Comparison of ENCODE assay signal across 8 cellular contexts in genomic region chr4:140330311-140330900, GRCh38. TPM values are rescaled to one million over a fixed set of nuclear protein-coding genes. Genes with fewer than 3 reads are reported as not detected.
DNase-seq lines count a peak whose midpoint lies in the region; ATAC-seq and TF ChIP-seq lines count a peak whose summit lies in the region.

No MANE protein-coding gene starts in this region.

- H3K9me3 Mint-ChIP-seq in activated T-helper 17 cell treated with anti-CD3 and anti-CD28 coated beads, Interleukin-2, amount 50 U/mL, for 72 hours: no peaks in the 10 kb centered on the region

- H3K27ac ChIP-seq in neural cell (ENCODE audit: low read length): no peak overlapping the region

- H3K9me3 ChIP-seq in neural cell (ENCODE audit: low read length): no peaks in the 10 kb centered on the region

- H3K4me1 Mint-ChIP-seq in activated T-helper 17 cell treated with anti-CD3 and anti-CD28 coated beads, Interleukin-2, amount 50 U/mL, for 72 hours: peaks cover 4% of the 10 kb centered on the region

- no peaks in the 10 kb centered on the region for H4K20me1 ChIP-seq in neural cell (ENCODE audit: insufficient read depth)

- peak; percentile 31 for TF ChIP-seq CTCF in neural cell (IDR thresholded peaks at IDR 0.05; ENCODE audit: poor library complexity, severe bottlenecking)

- H3K9me2 ChIP-seq in neural cell (ENCODE audit: insufficient read depth, low read length): no peaks in the 10 kb centered on the region

- no peak overlapping the region for H3K4me2 ChIP-seq in neural cell (ENCODE audit: low read length)

- peak; percentile 9 for TF ChIP-seq RAD21 in neural cell (conservative IDR thresholded peaks at IDR 0.05)

- ATAC-seq in GM19328 (IDR thresholded peaks at IDR 0.05; ENCODE audit: unreplicated experiment) (no peak), HG03039 (IDR thresholded peaks at IDR 0.05; ENCODE audit: unreplicated experiment) (no peak)
- no peak for ATAC-seq in activated T-helper 17 cell treated with anti-CD3 and anti-CD28 coated beads, Interleukin-2, amount 50 U/mL, for 72 hours (replicated peaks)

- H3K36me3 Mint-ChIP-seq in activated T-helper 17 cell treated with anti-CD3 and anti-CD28 coated beads, Interleukin-2, amount 50 U/mL, for 72 hours (ENCODE audit: low read depth): no peaks in the 10 kb centered on the region

- H3K36me3 ChIP-seq in neural cell (ENCODE audit: insufficient read depth, low read length): no peaks in the 10 kb centered on the region

- H3K79me2 ChIP-seq in neural cell (replicated peaks; ENCODE audit: insufficient read depth, low read length): no peaks in the 10 kb centered on the region

- DNase-seq in GM03348 (ENCODE audit: low spot score): peak; percentile 51
- peak; percentile 4 for DNase-seq in NCI-H1694 treated with DMSO at 0.1 percent for 48 hours (lab: John Stamatoyannopoulos, UW)
- DNase-seq in dedifferentiated amniotic fluid mesenchymal stem cell (ENCODE audit: extremely low spot score): peak; percentile 69
- no peak for DNase-seq in mucosa of gallbladder (ENCODE audit: low spot score)

- H3K27me3 ChIP-seq in neural cell (ENCODE audit: insufficient read depth, low read depth, low read length): no peaks in the 10 kb centered on the region

- H3K4me3 ChIP-seq in neural cell (ENCODE audit: low read length): no peak overlapping the region

- no peaks in the 10 kb centered on the region for H3F3A ChIP-seq in neural cell (ENCODE audit: insufficient read depth, low read length, poor library complexity, severe bottlenecking)

- no peak overlapping the region for H3K4me3 Mint-ChIP-seq in activated T-helper 17 cell treated with anti-CD3 and anti-CD28 coated beads, Interleukin-2, amount 50 U/mL, for 72 hours

- no peak overlapping the region for H2AFZ ChIP-seq in neural cell (ENCODE audit: low read depth, low read length)

- H3K27ac Mint-ChIP-seq in activated T-helper 17 cell treated with anti-CD3 and anti-CD28 coated beads, Interleukin-2, amount 50 U/mL, for 72 hours: no peak overlapping the region

- no peak overlapping the region for H3K9ac ChIP-seq in neural cell (ENCODE audit: low read length)

- TF ChIP-seq EP300 in neural cell (conservative IDR thresholded peaks at IDR 0.05; ENCODE audit: poor library complexity, severe bottlenecking): no peak

- peaks cover 6% of the 10 kb centered on the region for H3K27me3 Mint-ChIP-seq in activated T-helper 17 cell treated with anti-CD3 and anti-CD28 coated beads, Interleukin-2, amount 50 U/mL, for 72 hours

TF ChIP-seq in neural cell, 6 proteins besides CTCF, POLR2A, EP300 and RAD21:
- TF ChIP-seq MXI1 (conservative IDR thresholded peaks at IDR 0.05; ENCODE audit: poor library complexity, severe bottlenecking) (no peak), EZH2 (IDR thresholded peaks at IDR 0.05; ENCODE audit: borderline replicate concordance, insufficient read depth, low read length, poor library complexity, severe bottlenecking) (no peak), POLR2AphosphoS5 (IDR thresholded peaks at IDR 0.05) (no peak), SMC3 (conservative IDR thresholded peaks at IDR 0.05; ENCODE audit: poor library complexity) (no peak), TAF1 (IDR thresholded peaks at IDR 0.05; ENCODE audit: low read depth) (no peak), REST (IDR thresholded peaks at IDR 0.05; ENCODE audit: borderline replicate concordance) (no peak)

RNA-seq across cellular contexts. Expression of gene SCOC, which starts 43.0 kb away (rescaled TPM):
- 264 and 320 TPM in 2 replicates for polyA plus RNA-seq in neural cell
- 152 and 163 TPM in 2 replicates for polyA minus RNA-seq in neural cell
- 68.5 TPM for total RNA-seq in mucosa of gallbladder
- total RNA-seq in activated T-helper 17 cell treated with anti-CD3 and anti-CD28 coated beads, Interleukin-2, amount 50 U/mL, for 72 hours: 10 to 100 TPM; 28.5 to 35.7 TPM
